Comparison of ENCODE assay signal across 17 cellular contexts in the genomic region with DNA sequence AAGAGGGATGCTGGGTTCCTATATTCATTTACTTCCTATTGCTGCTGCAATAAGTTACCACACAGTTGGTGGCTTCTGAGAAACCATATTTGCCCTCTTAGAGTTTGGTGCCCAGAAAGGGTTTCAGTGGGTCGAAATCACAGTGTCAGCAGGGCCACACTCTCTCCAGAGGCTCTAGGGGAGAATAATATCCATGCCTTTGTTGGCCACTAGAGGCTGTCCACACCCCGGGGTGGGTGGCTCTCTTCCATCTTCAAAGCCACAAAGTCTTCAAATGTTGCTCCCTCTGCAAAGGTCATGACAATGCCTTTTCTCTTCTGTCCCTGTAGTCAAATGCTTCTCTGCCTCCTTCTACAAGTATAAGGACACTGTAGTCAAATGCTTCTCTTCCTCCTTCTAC.
DNase-seq lines count a peak whose midpoint lies in the region; ATAC-seq and TF ChIP-seq lines count a peak whose summit lies in the region.
"Had no signal": no experiment of that assay in that cellular context is flagged by ENCODE, and none has a peak within 500 bp of the region (broad histone marks: within the 10 kb centered on the region; RNA-seq: fewer than 3 reads in every experiment).

No MANE protein-coding gene starts in this region.

- RAD21 ChIA-PET in HCT116 (lab: Charles Lee; ENCODE audit: low non-redundant PET in 1 of 2, low total read pairs in 2 of 2, uncharacterized antibody in 2 of 2, unreplicated experiment in 2 of 2): no interaction called here

- no TSS peak for BruUV-seq in HCT116 (replicated peaks; lab: Mats Ljungman, UMichigan)

- CTCF ChIA-PET in HCT116 (lab: Charles Lee): no interaction called here

- H3K4me2 ChIP-seq in HCT116 (ENCODE audit: low read length): no peak overlapping the region
- H3K4me2 ChIP-seq in OCI-LY3 (ENCODE audit: low read length): no peak overlapping the region
- H3K4me2 ChIP-seq in mesendoderm (ENCODE audit: low read length): no peak overlapping the region
- H3K4me2 ChIP-seq: BLaER1 had no signal

- no peaks in the 10 kb centered on the region for H3K9me3 ChIP-seq in HCT116 (ENCODE audit: control insufficient read depth in 1 of 2, insufficient read depth in 1 of 2, low read depth in 1 of 2, low read length in 2 of 2)
- H3K9me3 ChIP-seq in OCI-LY3 (ENCODE audit: insufficient read depth, low read length): no peaks in the 10 kb centered on the region
- H3K9me3 ChIP-seq: BLaER1, colonic mucosa had no signal

- intact Hi-C loops in HCT116 (cut with micrococcal nuclease): no loop called here

- no peak for TF ChIP-seq POLR2A in HCT116 (IDR thresholded peaks at IDR 0.05; ENCODE audit: borderline replicate concordance, extremely low read depth, insufficient read depth, insufficient read length)

- no peak overlapping the region for H2BK5ac ChIP-seq in mesendoderm (ENCODE audit: low read length)

- peak; percentile 30; the same call in 1 of the 2 replicates for TF ChIP-seq RAD21 in HCT116 (IDR thresholded peaks at IDR 0.05; ENCODE audit: low read depth)

- no peak overlapping the region for H3K23ac ChIP-seq in mesendoderm (ENCODE audit: low read length)

- no CpG with 5 or more reads among the region's 2 CpGs for WGBS in mesendoderm (ENCODE audit: extremely low coverage, insufficient coverage, low lambda C conversion rate)

- H3K4me1 ChIP-seq in HCT116 (ENCODE audit: control insufficient read depth in 1 of 2, insufficient read depth in 2 of 2, low read length in 2 of 2): no peaks in the 10 kb centered on the region
- no peaks in the 10 kb centered on the region for H3K4me1 ChIP-seq in OCI-LY3 (ENCODE audit: low read length)
- peaks cover 4% of the 10 kb centered on the region for H3K4me1 ChIP-seq in mesendoderm (ENCODE audit: control insufficient read depth, low read depth, low read length)
- H3K4me1 ChIP-seq: colonic mucosa had no signal

- POLR2A ChIA-PET in HCT116 (lab: Charles Lee): no interaction called here

- no peak overlapping the region for H2BK120ac ChIP-seq in mesendoderm (ENCODE audit: low read depth, low read length)

- H3K18ac ChIP-seq in mesendoderm (ENCODE audit: low read length): no peak overlapping the region

- no peak overlapping the region for H2BK15ac ChIP-seq in mesendoderm (replicated peaks; ENCODE audit: low read depth)

- no peak overlapping the region for H4K8ac ChIP-seq in mesendoderm (ENCODE audit: low read depth, low read length)

- H3K9ac ChIP-seq in HCT116 (ENCODE audit: low read length) (no peak overlapping the region), OCI-LY3 (ENCODE audit: low read length) (no peak overlapping the region), mesendoderm (ENCODE audit: low read length) (no peak overlapping the region)
- H3K9ac ChIP-seq: BLaER1 had no signal

- no peaks in the 10 kb centered on the region for H3K9me2 ChIP-seq in HCT116 (ENCODE audit: insufficient read depth)

- no peaks in the 10 kb centered on the region for H4K20me1 ChIP-seq in HCT116 (ENCODE audit: insufficient read depth)
- H4K20me1 ChIP-seq in OCI-LY3 (ENCODE audit: insufficient read depth, low read length): no peaks in the 10 kb centered on the region
- H4K20me1 ChIP-seq: BLaER1 had no signal

- no peak overlapping the region for H2AFZ ChIP-seq in HCT116 (ENCODE audit: low read depth, low read length, poor library complexity, severe bottlenecking)
- no peak overlapping the region for H2AFZ ChIP-seq in OCI-LY3 (ENCODE audit: low read depth, low read length)

- no peak overlapping the region for H3K56ac ChIP-seq in mesendoderm (ENCODE audit: low read length)

- TF ChIP-seq CTCF in HCT116 (IDR thresholded peaks at IDR 0.05 in 2 of 3, conservative IDR thresholded peaks at IDR 0.05 in 1 of 3; ENCODE audit: borderline replicate concordance in 1 of 3, insufficient read depth in 1 of 3, low read depth in 2 of 3, low read length in 2 of 3): peak in 2 of 3 experiments; percentile 45 to 55; a peak in 4 of 6 replicates
- TF ChIP-seq CTCF in OCI-LY3 (IDR thresholded peaks at IDR 0.05; ENCODE audit: low read depth, low read length): 0 out of 2 replicates have a peak, but pooled peaks have one; percentile 4

- H3K27me3 ChIP-seq in HCT116 (ENCODE audit: insufficient read depth, low read length) (peaks cover 3% of the 10 kb centered on the region; the same call in 1 of the 2 replicates), OCI-LY3 (ENCODE audit: low read depth, low read length) (no peaks in the 10 kb centered on the region), mesendoderm (ENCODE audit: insufficient read depth, low read length, poor library complexity) (no peaks in the 10 kb centered on the region)
- H3K27me3 ChIP-seq: BLaER1, colonic mucosa had no signal

- peak; percentile 3 for DNase-seq in DMS 273 (lab: John Stamatoyannopoulos, UW; ENCODE audit: unreplicated experiment)
- no peak for DNase-seq in DMS 273 treated with DMSO at 0.1 percent for 48 hours (lab: John Stamatoyannopoulos, UW)
- no peak for DNase-seq in HCT116 (ENCODE audit: low read depth, low spot score)
- peak; percentile 29 for DNase-seq in mesendoderm
- no peak for DNase-seq in NCI-H446 treated with DMSO at 0.1 percent for 48 hours (lab: John Stamatoyannopoulos, UW)
- DNase-seq: 8988T; activated CD4-positive, alpha-beta T cell treated with anti-CD3 and anti-CD28 coated beads, Interleukin-2, amount 50 U/mL, for 48 hours; colonic mucosa; DMS153; HCEC 1CT; NCI-H2081; NCI-H524 treated with DMSO at 0.1 percent for 48 hours; stimulated activated CD4-positive, alpha-beta T cell treated with anti-CD3 and anti-CD28 coated beads, Interleukin-12 subunit alpha, Interleukin-12 subunit beta, amount 100 ng/mL, for 4 hours had no signal

- ATAC-seq in HCT116: peak; percentile 81
- no peak for ATAC-seq in HG03442 (IDR thresholded peaks at IDR 0.05; ENCODE audit: unreplicated experiment)
- ATAC-seq in GM21723 (IDR thresholded peaks at IDR 0.05; ENCODE audit: unreplicated experiment): no peak

- H4K5ac ChIP-seq in mesendoderm (ENCODE audit: low read length): no peak overlapping the region

- no peak overlapping the region for H3K4me3 ChIP-seq in HCT116 (replicated peaks in 1 of 2; ENCODE audit: low read depth in 1 of 2, low read length in 2 of 2)
- H3K4me3 ChIP-seq in OCI-LY3 (ENCODE audit: low read length): no peak overlapping the region
- no peak overlapping the region for H3K4me3 ChIP-seq in mesendoderm (ENCODE audit: low read length)
- H3K4me3 ChIP-seq: BLaER1, colonic mucosa had no signal

- no peak overlapping the region for H2AK5ac ChIP-seq in mesendoderm (ENCODE audit: low read length)

- H3K4ac ChIP-seq in mesendoderm (ENCODE audit: low read depth, low read length): no peak overlapping the region

- no peaks in the 10 kb centered on the region for H3K79me1 ChIP-seq in mesendoderm (ENCODE audit: low read length)

- H3K79me2 ChIP-seq in HCT116 (ENCODE audit: insufficient read depth, low read length) (no peaks in the 10 kb centered on the region), OCI-LY3 (ENCODE audit: low read length) (no peaks in the 10 kb centered on the region), mesendoderm (ENCODE audit: control insufficient read depth, insufficient read depth, low read length) (no peaks in the 10 kb centered on the region)

- H3K27ac ChIP-seq in HCT116 (ENCODE audit: low read depth, low read length) (no peak overlapping the region), OCI-LY3 (ENCODE audit: low read length) (no peak overlapping the region), mesendoderm (ENCODE audit: low read depth, low read length) (no peak overlapping the region)
- H3K27ac ChIP-seq: BLaER1, colonic mucosa had no signal

- H3K36me3 ChIP-seq in HCT116 (ENCODE audit: control insufficient read depth in 1 of 2, insufficient read depth in 2 of 2, low read length in 2 of 2): no peaks in the 10 kb centered on the region
- H3K36me3 ChIP-seq in OCI-LY3 (replicated peaks; ENCODE audit: low read depth, low read length): no peaks in the 10 kb centered on the region
- H3K36me3 ChIP-seq in mesendoderm (ENCODE audit: control insufficient read depth, insufficient read depth, low read length): no peaks in the 10 kb centered on the region
- H3K36me3 ChIP-seq: BLaER1, colonic mucosa had no signal

TF ChIP-seq in HCT116, 20 proteins besides CTCF, POLR2A, EP300 and RAD21:
- no peak for TF ChIP-seq EZH2 (IDR thresholded peaks at IDR 0.05)
- no peak for TF ChIP-seq CBX3 (IDR thresholded peaks at IDR 0.05; ENCODE audit: low read depth)
- TF ChIP-seq YY1 (IDR thresholded peaks at IDR 0.05; ENCODE audit: extremely low read depth, insufficient replicate concordance, low read depth, low read length): no peak
- no peak for TF ChIP-seq EZH2phosphoT487 (IDR thresholded peaks at IDR 0.05; ENCODE audit: borderline replicate concordance)

Comparison
In these comparisons a context has a peak if more than half of its experiments do, and no peak if none do; other contexts are left out.
1. DNase-seq: peak in DMS 273 (single experiment) and mesendoderm (single experiment); none in DMS 273 treated with DMSO at 0.1 percent for 48 hours (single experiment), HCT116 (single experiment) and NCI-H446 treated with DMSO at 0.1 percent for 48 hours (single experiment).